2 cellular contexts compared by ENCODE assay signal in the genomic region with DNA sequence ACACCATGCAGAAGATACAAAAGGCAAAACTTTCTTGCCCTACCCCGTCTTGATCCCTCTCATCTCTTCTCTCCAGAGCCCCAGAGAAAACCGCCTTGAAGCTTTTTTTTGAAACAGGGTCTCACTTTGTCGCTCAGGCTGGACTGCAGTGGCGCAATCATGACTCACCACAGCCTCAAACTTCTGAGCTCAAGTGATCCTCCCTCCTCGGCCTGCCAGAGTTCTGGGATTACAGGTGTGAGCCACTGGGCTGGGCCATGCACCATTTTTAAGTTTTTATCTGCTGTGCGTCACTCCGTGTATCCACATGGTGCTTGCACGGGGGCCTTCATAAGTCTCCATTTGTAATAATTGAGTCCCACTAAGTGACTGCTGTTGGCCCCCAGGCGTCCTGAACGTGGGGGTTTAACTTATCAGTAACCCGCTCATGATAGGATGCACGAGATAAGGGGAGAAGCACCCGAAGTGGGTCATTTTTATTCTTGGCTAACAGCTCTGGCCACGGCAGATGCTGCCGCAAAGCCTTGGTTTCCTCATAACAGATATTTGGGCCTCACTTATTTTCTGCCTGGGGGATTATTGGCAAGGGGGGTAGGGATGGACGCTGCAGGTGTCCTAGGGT.
TF ChIP-seq lines count a peak whose summit lies in the region.

No MANE protein-coding gene starts in this region.

TF ChIP-seq in HepG2, 621 proteins besides CTCF, POLR2A, EP300 and RAD21 (continues in another document):
- TF ChIP-seq, protein P1, sequence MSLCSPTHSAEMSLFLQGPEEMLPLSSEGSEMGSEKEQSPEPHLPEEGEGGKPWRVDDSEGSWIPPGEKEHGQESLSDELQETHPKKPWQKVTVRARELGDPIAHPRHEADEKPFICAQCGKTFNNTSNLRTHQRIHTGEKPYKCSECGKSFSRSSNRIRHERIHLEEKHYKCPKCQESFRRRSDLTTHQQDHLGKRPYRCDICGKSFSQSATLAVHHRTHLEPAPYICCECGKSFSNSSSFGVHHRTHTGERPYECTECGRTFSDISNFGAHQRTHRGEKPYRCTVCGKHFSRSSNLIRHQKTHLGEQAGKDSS (CRISPR knock-in tag; IDR thresholded peaks at IDR 0.05; ENCODE audit: borderline replicate concordance, low read depth): no peak
- TF ChIP-seq, protein P2, sequence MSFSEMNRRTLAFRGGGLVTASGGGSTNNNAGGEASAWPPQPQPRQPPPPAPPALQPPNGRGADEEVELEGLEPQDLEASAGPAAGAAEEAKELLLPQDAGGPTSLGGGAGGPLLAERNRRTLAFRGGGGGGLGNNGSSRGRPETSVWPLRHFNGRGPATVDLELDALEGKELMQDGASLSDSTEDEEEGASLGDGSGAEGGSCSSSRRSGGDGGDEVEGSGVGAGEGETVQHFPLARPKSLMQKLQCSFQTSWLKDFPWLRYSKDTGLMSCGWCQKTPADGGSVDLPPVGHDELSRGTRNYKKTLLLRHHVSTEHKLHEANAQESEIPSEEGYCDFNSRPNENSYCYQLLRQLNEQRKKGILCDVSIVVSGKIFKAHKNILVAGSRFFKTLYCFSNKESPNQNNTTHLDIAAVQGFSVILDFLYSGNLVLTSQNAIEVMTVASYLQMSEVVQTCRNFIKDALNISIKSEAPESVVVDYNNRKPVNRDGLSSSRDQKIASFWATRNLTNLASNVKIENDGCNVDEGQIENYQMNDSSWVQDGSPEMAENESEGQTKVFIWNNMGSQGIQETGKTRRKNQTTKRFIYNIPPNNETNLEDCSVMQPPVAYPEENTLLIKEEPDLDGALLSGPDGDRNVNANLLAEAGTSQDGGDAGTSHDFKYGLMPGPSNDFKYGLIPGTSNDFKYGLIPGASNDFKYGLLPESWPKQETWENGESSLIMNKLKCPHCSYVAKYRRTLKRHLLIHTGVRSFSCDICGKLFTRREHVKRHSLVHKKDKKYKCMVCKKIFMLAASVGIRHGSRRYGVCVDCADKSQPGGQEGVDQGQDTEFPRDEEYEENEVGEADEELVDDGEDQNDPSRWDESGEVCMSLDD (CRISPR knock-in tag; IDR thresholded peaks at IDR 0.05; ENCODE audit: borderline replicate concordance): no peak
- no peak for TF ChIP-seq RARA (CRISPR knock-in tag; IDR thresholded peaks at IDR 0.05)
- no peak for TF ChIP-seq GPN1 (CRISPR knock-in tag; IDR thresholded peaks at IDR 0.05; ENCODE audit: borderline replicate concordance)
- no peak for TF ChIP-seq ARHGAP35 (CRISPR knock-in tag; IDR thresholded peaks at IDR 0.05; ENCODE audit: borderline replicate concordance)
- TF ChIP-seq SMAD3 (CRISPR knock-in tag; IDR thresholded peaks at IDR 0.05): no peak
- TF ChIP-seq ZFP36L1 (CRISPR knock-in tag; IDR thresholded peaks at IDR 0.05): no peak
- TF ChIP-seq, protein P3, sequence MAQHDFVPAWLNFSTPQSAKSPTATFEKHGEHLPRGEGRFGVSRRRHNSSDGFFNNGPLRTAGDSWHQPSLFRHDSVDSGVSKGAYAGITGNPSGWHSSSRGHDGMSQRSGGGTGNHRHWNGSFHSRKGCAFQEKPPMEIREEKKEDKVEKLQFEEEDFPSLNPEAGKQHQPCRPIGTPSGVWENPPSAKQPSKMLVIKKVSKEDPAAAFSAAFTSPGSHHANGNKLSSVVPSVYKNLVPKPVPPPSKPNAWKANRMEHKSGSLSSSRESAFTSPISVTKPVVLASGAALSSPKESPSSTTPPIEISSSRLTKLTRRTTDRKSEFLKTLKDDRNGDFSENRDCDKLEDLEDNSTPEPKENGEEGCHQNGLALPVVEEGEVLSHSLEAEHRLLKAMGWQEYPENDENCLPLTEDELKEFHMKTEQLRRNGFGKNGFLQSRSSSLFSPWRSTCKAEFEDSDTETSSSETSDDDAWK (CRISPR knock-in tag; IDR thresholded peaks at IDR 0.05): no peak
- peak; percentile 62; the same call in 1 of the 2 replicates for TF ChIP-seq FOSL1 (CRISPR knock-in tag; IDR thresholded peaks at IDR 0.05; ENCODE audit: borderline replicate concordance)
- no peak for TF ChIP-seq ZBTB1 (CRISPR knock-in tag; IDR thresholded peaks at IDR 0.05; ENCODE audit: borderline replicate concordance)
- TF ChIP-seq NCOR1 (IDR thresholded peaks at IDR 0.05; ENCODE audit: borderline replicate concordance, low read length): no peak
- TF ChIP-seq CEBPB (IDR thresholded peaks at IDR 0.05; ENCODE audit: borderline replicate concordance, low read depth, low read length): peak; percentile 92
- TF ChIP-seq ZKSCAN5 (CRISPR knock-in tag; IDR thresholded peaks at IDR 0.05): no peak
- no peak for TF ChIP-seq ZNF883 (CRISPR knock-in tag; IDR thresholded peaks at IDR 0.05; ENCODE audit: not compliant biosample characterization)
- TF ChIP-seq JUND (CRISPR knock-in tag; IDR thresholded peaks at IDR 0.05): peak; percentile 76
- TF ChIP-seq ZBTB3 (CRISPR knock-in tag; IDR thresholded peaks at IDR 0.05; ENCODE audit: borderline replicate concordance, low read depth): no peak
- TF ChIP-seq, protein P4, sequence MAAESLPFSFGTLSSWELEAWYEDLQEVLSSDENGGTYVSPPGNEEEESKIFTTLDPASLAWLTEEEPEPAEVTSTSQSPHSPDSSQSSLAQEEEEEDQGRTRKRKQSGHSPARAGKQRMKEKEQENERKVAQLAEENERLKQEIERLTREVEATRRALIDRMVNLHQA (CRISPR knock-in tag; IDR thresholded peaks at IDR 0.05): no peak
- TF ChIP-seq ZNF263 (CRISPR knock-in tag; IDR thresholded peaks at IDR 0.05): peak; percentile 56; the same call in 1 of the 2 replicates
- no peak for TF ChIP-seq PCBP2 (optimal IDR thresholded peaks at IDR 0.05; ENCODE audit: low read depth, low read length, poor library complexity, severe bottlenecking)
- peak; percentile 96 for TF ChIP-seq FOSL2 (CRISPR knock-in tag; IDR thresholded peaks at IDR 0.05)
- TF ChIP-seq BORCS8-MEF2B (CRISPR knock-in tag; IDR thresholded peaks at IDR 0.05): no peak
- TF ChIP-seq RORA (CRISPR knock-in tag; IDR thresholded peaks at IDR 0.05): no peak

TF ChIP-seq in SK-N-SH, 30 proteins besides CTCF, POLR2A, EP300 and RAD21 (continued from another document):
- TF ChIP-seq NFIC (IDR thresholded peaks at IDR 0.05; ENCODE audit: borderline replicate concordance): no peak
- no peak for TF ChIP-seq MEF2A (IDR thresholded peaks at IDR 0.05; ENCODE audit: borderline replicate concordance, low read depth)
- TF ChIP-seq, protein P5, sequence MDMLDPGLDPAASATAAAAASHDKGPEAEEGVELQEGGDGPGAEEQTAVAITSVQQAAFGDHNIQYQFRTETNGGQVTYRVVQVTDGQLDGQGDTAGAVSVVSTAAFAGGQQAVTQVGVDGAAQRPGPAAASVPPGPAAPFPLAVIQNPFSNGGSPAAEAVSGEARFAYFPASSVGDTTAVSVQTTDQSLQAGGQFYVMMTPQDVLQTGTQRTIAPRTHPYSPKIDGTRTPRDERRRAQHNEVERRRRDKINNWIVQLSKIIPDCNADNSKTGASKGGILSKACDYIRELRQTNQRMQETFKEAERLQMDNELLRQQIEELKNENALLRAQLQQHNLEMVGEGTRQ (IDR thresholded peaks at IDR 0.05; ENCODE audit: borderline replicate concordance, low read depth, low read length): no peak
- no peak for TF ChIP-seq SIN3A (IDR thresholded peaks at IDR 0.05; ENCODE audit: borderline replicate concordance, low read depth, low read length)
- no peak for TF ChIP-seq CHD2 (IDR thresholded peaks at IDR 0.05; ENCODE audit: low read length, partially characterized antibody)
- TF ChIP-seq, protein P6, sequence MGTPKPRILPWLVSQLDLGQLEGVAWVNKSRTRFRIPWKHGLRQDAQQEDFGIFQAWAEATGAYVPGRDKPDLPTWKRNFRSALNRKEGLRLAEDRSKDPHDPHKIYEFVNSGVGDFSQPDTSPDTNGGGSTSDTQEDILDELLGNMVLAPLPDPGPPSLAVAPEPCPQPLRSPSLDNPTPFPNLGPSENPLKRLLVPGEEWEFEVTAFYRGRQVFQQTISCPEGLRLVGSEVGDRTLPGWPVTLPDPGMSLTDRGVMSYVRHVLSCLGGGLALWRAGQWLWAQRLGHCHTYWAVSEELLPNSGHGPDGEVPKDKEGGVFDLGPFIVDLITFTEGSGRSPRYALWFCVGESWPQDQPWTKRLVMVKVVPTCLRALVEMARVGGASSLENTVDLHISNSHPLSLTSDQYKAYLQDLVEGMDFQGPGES (IDR thresholded peaks at IDR 0.05; ENCODE audit: low read depth, low read length): no peak
- peak; percentile 65 for TF ChIP-seq GATA2 (CRISPR knock-in tag; IDR thresholded peaks at IDR 0.05)
- no peak for TF ChIP-seq MXI1 (IDR thresholded peaks at IDR 0.05; ENCODE audit: low read depth, low read length)
- TF ChIP-seq GABPA (IDR thresholded peaks at IDR 0.05; ENCODE audit: low read depth): no peak
